In the genomic region with DNA sequence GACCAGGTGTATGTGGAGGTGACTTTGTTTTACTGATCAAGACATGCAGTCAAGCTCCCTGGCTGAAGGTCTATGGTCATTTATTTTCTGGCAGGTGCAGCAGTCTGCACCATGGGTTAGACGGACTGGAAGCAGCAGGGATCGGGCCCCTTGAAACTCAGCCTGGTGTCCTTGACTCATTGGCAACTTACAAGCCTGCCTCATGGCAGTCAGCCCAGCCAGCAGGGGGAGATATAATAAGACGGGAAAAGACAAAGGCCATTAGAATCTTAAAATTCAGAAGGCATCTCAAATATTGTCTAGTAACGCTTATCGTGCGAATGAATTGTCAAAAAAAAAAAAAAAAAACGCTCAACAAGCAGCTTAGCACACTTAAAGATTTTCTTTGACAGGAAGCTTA, we compare ENCODE assay signal across 10 cellular contexts.
DNase-seq lines count a peak whose midpoint lies in the region; ATAC-seq and TF ChIP-seq lines count a peak whose summit lies in the region.
"Had no signal": no experiment of that assay in that cellular context is flagged by ENCODE, and none has a peak within 500 bp of the region (broad histone marks: within the 10 kb centered on the region; RNA-seq: fewer than 3 reads in every experiment).

No MANE protein-coding gene starts in this region.

- no peak overlapping the region for H3K27ac Mint-ChIP-seq in MCF 10A (ENCODE audit: low read depth, unreplicated experiment)

- no peaks in the 10 kb centered on the region for H3K4me1 Mint-ChIP-seq in MCF 10A (ENCODE audit: insufficient read depth, unreplicated experiment)

- no peak overlapping the region for H3K4me3 ChIP-seq in breast epithelium
- H3K4me3 ChIP-seq in OCI-LY3 (ENCODE audit: low read length): no peak overlapping the region
- no peak overlapping the region for H3K4me3 ChIP-seq in fibroblast of pulmonary artery (replicated peaks; ENCODE audit: low read depth, low read length)
- H3K4me3 ChIP-seq: tibial nerve had no signal

- H3K27me3 ChIP-seq in breast epithelium (no peaks in the 10 kb centered on the region), OCI-LY3 (ENCODE audit: low read depth, low read length) (peaks cover 12% of the 10 kb centered on the region)
- H3K27me3 ChIP-seq: tibial nerve had no signal

- BruUV-seq in MCF 10A (replicated peaks; lab: Mats Ljungman, UMichigan): no TSS peak

- CTCF ChIA-PET in MCF 10A (lab: Yijun Ruan, JAX): interaction anchor here (0.6 to 1.8 kb wide), 21 partner anchors 12 to 895 kb away, joined by 3 to 11 read pairs (median 4); no protein-coding TSS in a partner anchor

- DNase-seq in MCF 10A (ENCODE audit: unreplicated experiment) (peak; percentile 36), breast epithelium (ENCODE audit: low spot score in 2 of 2) (no peak), fibroblast of pulmonary artery (ENCODE audit: low read depth) (peak; percentile 42), stromal cell of bone marrow (ENCODE audit: low read depth) (peak; percentile 21), NCI-H1694 (lab: John Stamatoyannopoulos, UW) (no peak)
- DNase-seq in effector CD4-positive, alpha-beta T cell: no peak
- DNase-seq: effector CD8-positive, alpha-beta T cell had no signal

- H3K36me3 ChIP-seq in breast epithelium (no peaks in the 10 kb centered on the region), OCI-LY3 (replicated peaks; ENCODE audit: low read depth, low read length) (no peaks in the 10 kb centered on the region)
- H3K36me3 ChIP-seq: tibial nerve had no signal

- no peaks in the 10 kb centered on the region for H3K36me3 Mint-ChIP-seq in MCF 10A (ENCODE audit: insufficient read depth, unreplicated experiment)

- H3K4me1 ChIP-seq in breast epithelium (no peaks in the 10 kb centered on the region), OCI-LY3 (ENCODE audit: low read length) (peaks cover 10% of the 10 kb centered on the region)
- H3K4me1 ChIP-seq: tibial nerve had no signal

- H2AFZ ChIP-seq in OCI-LY3 (ENCODE audit: low read depth, low read length): no peak overlapping the region

- peaks cover 0 to 8% of the 10 kb centered on the region in 2 donors for H3K9me3 ChIP-seq in breast epithelium
- no peaks in the 10 kb centered on the region for H3K9me3 ChIP-seq in OCI-LY3 (ENCODE audit: insufficient read depth, low read length)

- no peak overlapping the region for H3K4me3 Mint-ChIP-seq in MCF 10A (ENCODE audit: unreplicated experiment)

- H4K20me1 ChIP-seq in OCI-LY3 (ENCODE audit: insufficient read depth, low read length): no peaks in the 10 kb centered on the region

- H3K9ac ChIP-seq in OCI-LY3 (ENCODE audit: low read length): no peak overlapping the region

- intact Hi-C loops in MCF 10A (cut with micrococcal nuclease) (loop anchor here (1.0 to 5.0 kb wide), 2 partner anchors 167 to 316 kb away; no protein-coding TSS in a partner anchor), breast epithelium (cut with DNase I; ENCODE audit: low total_unique reads) (no loop called here)

- TF ChIP-seq CTCF in MCF 10A (IDR thresholded peaks at IDR 0.05; ENCODE audit: unreplicated experiment) (peak; percentile 25), breast epithelium (IDR thresholded peaks at IDR 0.05) (no peak), OCI-LY3 (IDR thresholded peaks at IDR 0.05; ENCODE audit: low read depth, low read length) (peak; percentile 44; the same call in 1 of the 2 replicates), fibroblast of pulmonary artery (IDR thresholded peaks at IDR 0.05; ENCODE audit: low read length, missing control alignments) (peak; percentile 62)

- POLR2A ChIA-PET in MCF 10A (lab: Yijun Ruan, JAX): no interaction called here

- H3K79me2 ChIP-seq in OCI-LY3 (ENCODE audit: low read length): no peaks in the 10 kb centered on the region

- H3K9me3 Mint-ChIP-seq in MCF 10A (ENCODE audit: unreplicated experiment): no peaks in the 10 kb centered on the region

- no peaks in the 10 kb centered on the region for H3K27me3 Mint-ChIP-seq in MCF 10A (ENCODE audit: insufficient read depth, unreplicated experiment)

- no peak for ATAC-seq in GM19397 (IDR thresholded peaks at IDR 0.05; ENCODE audit: unreplicated experiment)

- no peak overlapping the region for H3K27ac ChIP-seq in breast epithelium
- no peak overlapping the region for H3K27ac ChIP-seq in OCI-LY3 (ENCODE audit: low read length)
- H3K27ac ChIP-seq: tibial nerve had no signal

- no peak for TF ChIP-seq POLR2A in breast epithelium (IDR thresholded peaks at IDR 0.05)

- no peak overlapping the region for H3K4me2 ChIP-seq in OCI-LY3 (ENCODE audit: low read length)

Comparison
In these comparisons a context has a peak if more than half of its experiments do, and no peak if none do; other contexts are left out.
1. DNase-seq: peak in MCF 10A (single experiment), fibroblast of pulmonary artery (single experiment) and stromal cell of bone marrow (single experiment); none in breast epithelium (0 of 2), NCI-H1694 (single experiment) and effector CD4-positive, alpha-beta T cell (single experiment).
2. CTCF ChIP-seq: peak in MCF 10A (single experiment), OCI-LY3 (single experiment) and fibroblast of pulmonary artery (single experiment); none in breast epithelium (0 of 3).